In the genomic region with DNA sequence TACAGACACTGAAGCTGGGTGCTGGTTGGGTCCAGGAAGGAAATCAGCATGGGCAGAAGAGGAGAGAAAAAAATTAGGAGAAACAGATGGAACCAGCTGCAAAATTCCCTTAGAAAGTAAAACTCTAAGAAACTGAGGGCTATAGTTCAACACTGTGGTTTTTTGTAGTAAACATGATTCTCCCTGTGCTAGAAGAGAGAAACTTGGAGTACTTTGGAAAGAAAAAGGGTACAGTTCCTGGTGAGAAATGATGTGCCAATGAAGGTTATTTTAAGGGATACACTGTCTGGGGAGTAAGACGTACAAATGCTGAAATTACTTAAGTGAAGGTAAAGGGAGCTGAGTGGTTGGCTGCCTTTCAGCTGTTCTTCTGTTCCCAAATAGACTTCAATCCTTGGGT, we compare ENCODE assay signal across 7 cellular contexts.
"Had no signal": no experiment of that assay in that cellular context is flagged by ENCODE, and none has a peak within 500 bp of the region (broad histone marks: within the 10 kb centered on the region; RNA-seq: fewer than 3 reads in every experiment).

No MANE protein-coding gene starts in this region.

- H3K4me1 Mint-ChIP-seq: IgD-negative memory B cell had no signal

- H3K27ac ChIP-seq: HL-60 had no signal

- H3K36me3 Mint-ChIP-seq: IgD-negative memory B cell had no signal

- DNase-seq: H9, HCEC 1CT, KBM-7 had no signal

- H3K4me3 ChIP-seq: GM23338 had no signal

- H3K4me3 Mint-ChIP-seq: GM23338, H9, IgD-negative memory B cell had no signal

- H3K4me2 ChIP-seq: GM23338 had no signal

- H3K27ac Mint-ChIP-seq: GM23338, H9, IgD-negative memory B cell had no signal

- H3K9me3 Mint-ChIP-seq: GM23338, IgD-negative memory B cell had no signal

- ATAC-seq: GM23338, HepG2 had no signal

- H3K27me3 Mint-ChIP-seq: IgD-negative memory B cell had no signal
